ENCODE assay signal across 1 cellular context in the genomic region with DNA sequence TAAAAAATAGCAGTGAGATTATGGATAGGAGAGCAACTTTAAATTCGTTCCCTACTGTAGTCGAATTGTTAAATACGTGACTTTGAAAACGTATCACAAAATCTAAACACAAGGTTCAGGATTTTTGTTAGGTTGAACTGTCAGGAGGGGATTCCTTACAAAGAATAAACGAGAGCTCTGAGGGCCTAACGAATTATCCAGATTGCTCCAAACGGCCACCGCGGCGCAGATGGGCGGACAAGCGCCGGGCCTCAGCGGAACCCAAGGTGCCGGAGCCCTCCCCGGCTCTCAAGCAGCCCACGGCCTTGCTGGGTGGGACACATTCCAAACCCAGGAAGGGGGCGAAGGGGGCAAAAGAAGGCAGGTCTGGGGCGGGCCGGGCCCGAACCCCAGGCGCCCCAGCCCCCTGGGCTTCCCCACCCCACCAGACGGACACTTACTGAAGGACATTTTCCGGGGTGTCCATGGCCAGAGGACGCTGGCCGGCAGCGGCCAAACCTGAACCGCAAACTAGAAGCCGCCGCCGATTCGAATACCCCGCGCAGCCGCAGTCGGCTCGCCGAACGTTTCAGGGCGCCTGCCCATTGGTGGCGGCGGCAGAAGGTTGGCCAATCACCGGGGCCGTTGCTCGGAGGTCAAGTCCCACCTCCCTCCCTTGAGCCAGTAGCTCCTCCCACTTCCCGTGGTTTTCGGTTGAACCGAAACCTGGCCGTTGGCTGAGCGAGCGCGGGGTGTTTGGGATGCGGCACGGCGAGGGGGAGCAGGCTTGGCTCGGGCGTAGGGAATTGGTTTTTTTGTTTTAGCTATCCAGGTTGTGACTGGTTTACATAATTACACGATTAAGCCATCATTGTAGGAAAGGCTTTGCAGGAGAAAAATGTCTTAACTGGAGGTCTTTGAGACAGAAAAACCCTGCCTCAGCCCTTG.
TF ChIP-seq lines count a peak whose summit lies in the region.

BUB1 (minus strand) TSS at position 534 of the 927 bp plus-strand sequence; CDS start at position 466, 68 bp downstream.

TF ChIP-seq in K562, 482 proteins besides CTCF, POLR2A, EP300 and RAD21 (continued from another document and continues in another):
- TF ChIP-seq, protein P1, sequence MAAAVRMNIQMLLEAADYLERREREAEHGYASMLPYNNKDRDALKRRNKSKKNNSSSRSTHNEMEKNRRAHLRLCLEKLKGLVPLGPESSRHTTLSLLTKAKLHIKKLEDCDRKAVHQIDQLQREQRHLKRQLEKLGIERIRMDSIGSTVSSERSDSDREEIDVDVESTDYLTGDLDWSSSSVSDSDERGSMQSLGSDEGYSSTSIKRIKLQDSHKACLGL (CRISPR knock-in tag; IDR thresholded peaks at IDR 0.05; ENCODE audit: borderline replicate concordance, poor library complexity, severe bottlenecking), result no peak
- TF ChIP-seq NR2C2 (CRISPR knock-in tag; IDR thresholded peaks at IDR 0.05) (no peak), NR2C2 (tag; IDR thresholded peaks at IDR 0.05) (no peak; the same call in 1 of the 2 replicates), EGR1 (conservative IDR thresholded peaks at IDR 0.05) (no peak), YY1 (IDR thresholded peaks at IDR 0.05; ENCODE audit: borderline replicate concordance in 1 of 3, control insufficient read depth in 1 of 3, extremely low read depth in 1 of 3, insufficient read depth in 3 of 3, insufficient read length in 1 of 3, insufficient replicate concordance in 2 of 3, low read depth in 1 of 3, low read length in 2 of 3) (peak in 2 of 3 experiments; percentile 50 to 63), ZC3H11A (IDR thresholded peaks at IDR 0.05; ENCODE audit: low read depth, low read length) (no peak), PHB (CRISPR knock-in tag; IDR thresholded peaks at IDR 0.05) (no peak), CBX2 (IDR thresholded peaks at IDR 0.05; ENCODE audit: insufficient read depth, low read length, poor library complexity, severe bottlenecking) (no peak), ZBTB9 (CRISPR knock-in tag; IDR thresholded peaks at IDR 0.05) (no peak), TCF7 (IDR thresholded peaks at IDR 0.05; ENCODE audit: borderline replicate concordance) (no peak), EZH2 (IDR thresholded peaks at IDR 0.05; ENCODE audit: borderline replicate concordance, low read depth, low read length) (no peak), ATF7 (IDR thresholded peaks at IDR 0.05) (peak; percentile 56), ZNF77 (CRISPR knock-in tag; IDR thresholded peaks at IDR 0.05) (no peak), DACH1 (IDR thresholded peaks at IDR 0.05; ENCODE audit: partially characterized antibody) (no peak), ZNF398 (CRISPR knock-in tag; IDR thresholded peaks at IDR 0.05) (no peak), ZNF655 (CRISPR knock-in tag; IDR thresholded peaks at IDR 0.05) (no peak), MAZ (CRISPR knock-in tag; conservative IDR thresholded peaks at IDR 0.05 in 1 of 2, IDR thresholded peaks at IDR 0.05 in 1 of 2) (no peak; a peak in 1 of 4 replicates), RFX1 (IDR thresholded peaks at IDR 0.05) (no peak), ZNF764 (CRISPR knock-in tag; IDR thresholded peaks at IDR 0.05; ENCODE audit: low read depth) (no peak), JUN (IDR thresholded peaks at IDR 0.05; ENCODE audit: borderline replicate concordance, low read depth, low read length) (no peak), JUN (CRISPR knock-in tag; IDR thresholded peaks at IDR 0.05; ENCODE audit: borderline replicate concordance) (no peak), SRSF7 (optimal IDR thresholded peaks at IDR 0.05; ENCODE audit: low read depth, low read length) (no peak), POLR3A (IDR thresholded peaks at IDR 0.05; ENCODE audit: borderline replicate concordance, extremely low read depth, insufficient read depth, insufficient read length) (no peak), ZZZ3 (IDR thresholded peaks at IDR 0.05) (no peak), DIDO1 (tag; IDR thresholded peaks at IDR 0.05; ENCODE audit: low read depth) (no peak), ZNF347 (CRISPR knock-in tag; IDR thresholded peaks at IDR 0.05; ENCODE audit: low read depth) (no peak), KAT2B (IDR thresholded peaks at IDR 0.05; ENCODE audit: low read depth, low read length) (no peak), FIP1L1 (IDR thresholded peaks at IDR 0.05; ENCODE audit: low read depth, low read length, poor library complexity, severe bottlenecking) (peak; percentile 66), ZNF778 (CRISPR knock-in tag; IDR thresholded peaks at IDR 0.05) (no peak), TSC22D4 (tag; IDR thresholded peaks at IDR 0.05) (no peak), HDAC6 (IDR thresholded peaks at IDR 0.05; ENCODE audit: low read depth, low read length) (no peak), POLR2H (tag; IDR thresholded peaks at IDR 0.05; ENCODE audit: low read depth) (peak; percentile 91), E2F3 (CRISPR knock-in tag; IDR thresholded peaks at IDR 0.05) (no peak), MCM7 (IDR thresholded peaks at IDR 0.05) (no peak), ASH1L (IDR thresholded peaks at IDR 0.05; ENCODE audit: borderline replicate concordance, low read depth, partially characterized antibody) (peak; percentile 94), TGIF2 (CRISPR knock-in tag; IDR thresholded peaks at IDR 0.05) (no peak), MEF2D (tag; conservative IDR thresholded peaks at IDR 0.05; ENCODE audit: low read depth) (no peak), NRF1 (conservative IDR thresholded peaks at IDR 0.05 in 1 of 2, IDR thresholded peaks at IDR 0.05 in 1 of 2) (peak; percentile 93 to 94), ARID1B (IDR thresholded peaks at IDR 0.05) (peak; percentile 38; the same call in 1 of the 2 replicates), E2F4 (CRISPR knock-in tag; IDR thresholded peaks at IDR 0.05; ENCODE audit: low read depth) (peak; percentile 96), PATZ1 (CRISPR knock-in tag; IDR thresholded peaks at IDR 0.05; ENCODE audit: borderline replicate concordance) (no peak), ZNF507 (tag; conservative IDR thresholded peaks at IDR 0.05) (no peak), NR4A1 (CRISPR knock-in tag; IDR thresholded peaks at IDR 0.05) (no peak), NR4A1 (tag; IDR thresholded peaks at IDR 0.05) (no peak), HBP1 (CRISPR knock-in tag; IDR thresholded peaks at IDR 0.05) (no peak)
- TF ChIP-seq, protein P2, sequence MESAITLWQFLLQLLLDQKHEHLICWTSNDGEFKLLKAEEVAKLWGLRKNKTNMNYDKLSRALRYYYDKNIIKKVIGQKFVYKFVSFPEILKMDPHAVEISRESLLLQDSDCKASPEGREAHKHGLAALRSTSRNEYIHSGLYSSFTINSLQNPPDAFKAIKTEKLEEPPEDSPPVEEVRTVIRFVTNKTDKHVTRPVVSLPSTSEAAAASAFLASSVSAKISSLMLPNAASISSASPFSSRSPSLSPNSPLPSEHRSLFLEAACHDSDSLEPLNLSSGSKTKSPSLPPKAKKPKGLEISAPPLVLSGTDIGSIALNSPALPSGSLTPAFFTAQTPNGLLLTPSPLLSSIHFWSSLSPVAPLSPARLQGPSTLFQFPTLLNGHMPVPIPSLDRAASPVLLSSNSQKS (CRISPR knock-in tag; IDR thresholded peaks at IDR 0.05), result no peak
- TF ChIP-seq, protein P3, sequence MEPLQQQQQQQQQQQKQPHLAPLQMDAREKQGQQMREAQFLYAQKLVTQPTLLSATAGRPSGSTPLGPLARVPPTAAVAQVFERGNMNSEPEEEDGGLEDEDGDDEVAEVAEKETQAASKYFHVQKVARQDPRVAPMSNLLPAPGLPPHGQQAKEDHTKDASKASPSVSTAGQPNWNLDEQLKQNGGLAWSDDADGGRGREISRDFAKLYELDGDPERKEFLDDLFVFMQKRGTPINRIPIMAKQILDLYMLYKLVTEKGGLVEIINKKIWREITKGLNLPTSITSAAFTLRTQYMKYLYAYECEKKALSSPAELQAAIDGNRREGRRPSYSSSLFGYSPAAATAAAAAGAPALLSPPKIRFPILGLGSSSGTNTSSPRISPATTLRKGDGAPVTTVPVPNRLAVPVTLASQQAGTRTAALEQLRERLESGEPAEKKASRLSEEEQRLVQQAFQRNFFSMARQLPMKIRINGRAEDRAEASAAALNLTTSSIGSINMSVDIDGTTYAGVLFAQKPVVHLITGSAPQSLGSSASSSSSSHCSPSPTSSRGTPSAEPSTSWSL (CRISPR knock-in tag; IDR thresholded peaks at IDR 0.05; ENCODE audit: borderline replicate concordance), result no peak
- TF ChIP-seq, protein P4, sequence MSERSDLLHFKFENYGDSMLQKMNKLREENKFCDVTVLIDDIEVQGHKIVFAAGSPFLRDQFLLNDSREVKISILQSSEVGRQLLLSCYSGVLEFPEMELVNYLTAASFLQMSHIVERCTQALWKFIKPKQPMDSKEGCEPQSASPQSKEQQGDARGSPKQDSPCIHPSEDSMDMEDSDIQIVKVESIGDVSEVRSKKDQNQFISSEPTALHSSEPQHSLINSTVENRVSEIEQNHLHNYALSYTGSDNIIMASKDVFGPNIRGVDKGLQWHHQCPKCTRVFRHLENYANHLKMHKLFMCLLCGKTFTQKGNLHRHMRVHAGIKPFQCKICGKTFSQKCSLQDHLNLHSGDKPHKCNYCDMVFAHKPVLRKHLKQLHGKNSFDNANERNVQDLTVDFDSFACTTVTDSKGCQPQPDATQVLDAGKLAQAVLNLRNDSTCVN (CRISPR knock-in tag; IDR thresholded peaks at IDR 0.05), result no peak
- TF ChIP-seq, protein P5, sequence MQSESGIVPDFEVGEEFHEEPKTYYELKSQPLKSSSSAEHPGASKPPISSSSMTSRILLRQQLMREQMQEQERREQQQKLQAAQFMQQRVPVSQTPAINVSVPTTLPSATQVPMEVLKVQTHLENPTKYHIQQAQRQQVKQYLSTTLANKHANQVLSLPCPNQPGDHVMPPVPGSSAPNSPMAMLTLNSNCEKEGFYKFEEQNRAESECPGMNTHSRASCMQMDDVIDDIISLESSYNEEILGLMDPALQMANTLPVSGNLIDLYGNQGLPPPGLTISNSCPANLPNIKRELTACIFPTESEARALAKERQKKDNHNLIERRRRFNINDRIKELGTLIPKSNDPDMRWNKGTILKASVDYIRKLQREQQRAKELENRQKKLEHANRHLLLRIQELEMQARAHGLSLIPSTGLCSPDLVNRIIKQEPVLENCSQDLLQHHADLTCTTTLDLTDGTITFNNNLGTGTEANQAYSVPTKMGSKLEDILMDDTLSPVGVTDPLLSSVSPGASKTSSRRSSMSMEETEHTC (IDR thresholded peaks at IDR 0.05), result no peak
